Comparison of ENCODE assay signal across 1 cellular context in genomic region chr2:170571612-170572011, GRCh38.
TF ChIP-seq lines count a peak whose summit lies in the region.

No MANE protein-coding gene starts in this region.

TF ChIP-seq in K562, 482 proteins besides CTCF, POLR2A, EP300 and RAD21 (continued from another document):
- TF ChIP-seq ETV1 (tag; conservative IDR thresholded peaks at IDR 0.05; ENCODE audit: low read depth), result no peak
- no peak for TF ChIP-seq ZC3H4 (CRISPR knock-in tag; IDR thresholded peaks at IDR 0.05; ENCODE audit: borderline replicate concordance)
- TF ChIP-seq, protein P1, sequence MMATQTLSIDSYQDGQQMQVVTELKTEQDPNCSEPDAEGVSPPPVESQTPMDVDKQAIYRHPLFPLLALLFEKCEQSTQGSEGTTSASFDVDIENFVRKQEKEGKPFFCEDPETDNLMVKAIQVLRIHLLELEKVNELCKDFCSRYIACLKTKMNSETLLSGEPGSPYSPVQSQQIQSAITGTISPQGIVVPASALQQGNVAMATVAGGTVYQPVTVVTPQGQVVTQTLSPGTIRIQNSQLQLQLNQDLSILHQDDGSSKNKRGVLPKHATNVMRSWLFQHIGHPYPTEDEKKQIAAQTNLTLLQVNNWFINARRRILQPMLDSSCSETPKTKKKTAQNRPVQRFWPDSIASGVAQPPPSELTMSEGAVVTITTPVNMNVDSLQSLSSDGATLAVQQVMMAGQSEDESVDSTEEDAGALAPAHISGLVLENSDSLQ (IDR thresholded peaks at IDR 0.05), result peak; percentile 70; the same call in 1 of the 2 replicates
- no peak for TF ChIP-seq NEUROD1 (IDR thresholded peaks at IDR 0.05; ENCODE audit: borderline replicate concordance, low read depth, low read length, partially characterized antibody)
- TF ChIP-seq ZNF354B (CRISPR knock-in tag; IDR thresholded peaks at IDR 0.05), result no peak
- no peak for TF ChIP-seq CGGBP1 (CRISPR knock-in tag; IDR thresholded peaks at IDR 0.05)
- TF ChIP-seq PBX2 (CRISPR knock-in tag; IDR thresholded peaks at IDR 0.05; ENCODE audit: low read depth), result no peak
- peak; percentile 89 for TF ChIP-seq PBX2 (tag; conservative IDR thresholded peaks at IDR 0.05; ENCODE audit: low read depth)
- TF ChIP-seq SETDB1 (IDR thresholded peaks at IDR 0.05; ENCODE audit: low read length), result no peak
- TF ChIP-seq, protein P2, sequence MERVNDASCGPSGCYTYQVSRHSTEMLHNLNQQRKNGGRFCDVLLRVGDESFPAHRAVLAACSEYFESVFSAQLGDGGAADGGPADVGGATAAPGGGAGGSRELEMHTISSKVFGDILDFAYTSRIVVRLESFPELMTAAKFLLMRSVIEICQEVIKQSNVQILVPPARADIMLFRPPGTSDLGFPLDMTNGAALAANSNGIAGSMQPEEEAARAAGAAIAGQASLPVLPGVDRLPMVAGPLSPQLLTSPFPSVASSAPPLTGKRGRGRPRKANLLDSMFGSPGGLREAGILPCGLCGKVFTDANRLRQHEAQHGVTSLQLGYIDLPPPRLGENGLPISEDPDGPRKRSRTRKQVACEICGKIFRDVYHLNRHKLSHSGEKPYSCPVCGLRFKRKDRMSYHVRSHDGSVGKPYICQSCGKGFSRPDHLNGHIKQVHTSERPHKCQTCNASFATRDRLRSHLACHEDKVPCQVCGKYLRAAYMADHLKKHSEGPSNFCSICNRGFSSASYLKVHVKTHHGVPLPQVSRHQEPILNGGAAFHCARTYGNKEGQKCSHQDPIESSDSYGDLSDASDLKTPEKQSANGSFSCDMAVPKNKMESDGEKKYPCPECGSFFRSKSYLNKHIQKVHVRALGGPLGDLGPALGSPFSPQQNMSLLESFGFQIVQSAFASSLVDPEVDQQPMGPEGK (CRISPR knock-in tag; IDR thresholded peaks at IDR 0.05; ENCODE audit: borderline replicate concordance), result no peak
- TF ChIP-seq NFIC (IDR thresholded peaks at IDR 0.05), result no peak
- no peak for TF ChIP-seq CBFB (CRISPR knock-in tag; IDR thresholded peaks at IDR 0.05)
- no peak for TF ChIP-seq NFXL1 (CRISPR knock-in tag; IDR thresholded peaks at IDR 0.05)
- no peak for TF ChIP-seq ETS1 (conservative IDR thresholded peaks at IDR 0.05; ENCODE audit: control insufficient read depth, low read depth, low read length)
- no peak for TF ChIP-seq HLTF (IDR thresholded peaks at IDR 0.05)
- TF ChIP-seq SRSF9 (IDR thresholded peaks at IDR 0.05; ENCODE audit: borderline replicate concordance, low read depth, low read length), result no peak
